ENCODE assay signal across 23 cellular contexts in genomic region chr14:100549834-100550625, GRCh38. TPM values are rescaled to one million over a fixed set of nuclear protein-coding genes. Genes with fewer than 3 reads are reported as not detected.
"Had no signal": no experiment of that assay in that cellular context is flagged by ENCODE, and none has a peak within 500 bp of the region (broad histone marks: within the 10 kb centered on the region; RNA-seq: fewer than 3 reads in every experiment).

No MANE protein-coding gene starts in this region.

- FAIRE-seq: endometrium, frontal cortex, kidney had no signal

- H3K9ac ChIP-seq: parathyroid adenoma had no signal

- H3K4me3 ChIP-seq: esophagus squamous epithelium, lung, right atrium auricular region, sigmoid colon, stomach, thyroid gland had no signal

- H3K79me2 ChIP-seq: parathyroid adenoma had no signal

- H2AFZ ChIP-seq: parathyroid adenoma had no signal

- H3K27me3 ChIP-seq: right atrium auricular region, thyroid gland had no signal

- ATAC-seq: effector memory CD8-positive, alpha-beta T cell; left lobe of liver; natural killer cell; stimulated activated effector memory CD8-positive, alpha-beta T cell treated with anti-CD3 and anti-CD28 coated beads, Interleukin-12 subunit alpha, Interleukin-12 subunit beta, amount 100 ng/mL, for 72 hours had no signal

- H3K4me3 Mint-ChIP-seq: natural killer cell; stimulated activated effector memory CD8-positive, alpha-beta T cell treated with anti-CD3 and anti-CD28 coated beads, Interleukin-12 subunit alpha, Interleukin-12 subunit beta, amount 100 ng/mL, for 72 hours had no signal

- DNase-seq: cortex of kidney; effector memory CD8-positive, alpha-beta T cell; erythroblast; esophagus squamous epithelium; kidney; natural killer cell; sigmoid colon; stimulated activated CD4-positive, alpha-beta T cell treated with anti-CD3 and anti-CD28 coated beads, Interleukin-2, amount 100 ng/mL, for 24 hours; stimulated activated CD4-positive, alpha-beta T cell treated with anti-CD3 and anti-CD28 coated beads, Interleukin-4, amount 100 ng/mL, for 24 hours; stimulated activated naive CD4-positive, alpha-beta T cell treated with Interleukin-2 at 50 U/mL for 16 hours; stomach; thyroid gland; trophoblast cell had no signal

- H3K27ac Mint-ChIP-seq: memory B cell; natural killer cell; stimulated activated effector memory CD8-positive, alpha-beta T cell treated with anti-CD3 and anti-CD28 coated beads, Interleukin-12 subunit alpha, Interleukin-12 subunit beta, amount 100 ng/mL, for 72 hours had no signal

- H3K4me1 ChIP-seq: right atrium auricular region had no signal

- H3K36me3 Mint-ChIP-seq: memory B cell; natural killer cell; stimulated activated effector memory CD8-positive, alpha-beta T cell treated with anti-CD3 and anti-CD28 coated beads, Interleukin-12 subunit alpha, Interleukin-12 subunit beta, amount 100 ng/mL, for 72 hours had no signal

- H3K9me3 ChIP-seq: esophagus squamous epithelium, neutrophil, right atrium auricular region, sigmoid colon, stomach, thyroid gland had no signal

- H3K27ac ChIP-seq: esophagus squamous epithelium, neutrophil, parathyroid adenoma, right atrium auricular region, sigmoid colon, stomach, thyroid gland had no signal

- H3K9me3 Mint-ChIP-seq: effector memory CD8-positive, alpha-beta T cell; memory B cell; natural killer cell; stimulated activated effector memory CD8-positive, alpha-beta T cell treated with anti-CD3 and anti-CD28 coated beads, Interleukin-12 subunit alpha, Interleukin-12 subunit beta, amount 100 ng/mL, for 72 hours had no signal

- H3K36me3 ChIP-seq: esophagus squamous epithelium, neutrophil, right atrium auricular region, sigmoid colon, stomach, thyroid gland had no signal

RNA-seq across cellular contexts. Expression of gene BEGAIN, which starts 37.2 kb away (rescaled TPM):
- total RNA-seq: fibroblast of villous mesenchyme had no signal
